ENCODE assay signal across 24 cellular contexts in genomic region chr1:114260805-114261488, GRCh38.
"Had no signal": no experiment of that assay in that cellular context is flagged by ENCODE, and none has a peak within 500 bp of the region (broad histone marks: within the 10 kb centered on the region; RNA-seq: fewer than 3 reads in every experiment).

No MANE protein-coding gene starts in this region.

- ATAC-seq: gastroesophageal sphincter; natural killer cell treated with Interleukin-12 subunit alpha and Interleukin-12 subunit beta and Interleukin-15 and Interleukin-18, amount 100 ng/mL, for 72 hours; pancreas; right lobe of liver had no signal

- H3K27ac ChIP-seq: dorsolateral prefrontal cortex, gastroesophageal sphincter, neutrophil, pancreas, right lobe of liver, stomach, thyroid gland had no signal

- H3K4me3 ChIP-seq: dorsolateral prefrontal cortex, gastroesophageal sphincter, lung, pancreas, right lobe of liver, smooth muscle cell, stomach, thyroid gland had no signal

- H3K4me1 ChIP-seq: gastroesophageal sphincter, pancreas, right lobe of liver, stomach, thyroid gland had no signal

- H3K36me3 ChIP-seq: gastroesophageal sphincter, neutrophil, pancreas, right lobe of liver, stomach, thyroid gland had no signal

- H3K9me3 ChIP-seq: gastroesophageal sphincter, neutrophil, pancreas, right lobe of liver, stomach, thyroid gland had no signal

- DNase-seq: central memory CD4-positive, alpha-beta T cell; dorsolateral prefrontal cortex; effector CD4-positive, alpha-beta T cell; foreskin fibroblast; hypothalamus; immature natural killer cell; islet precursor cell; naive B cell; pancreas; right lobe of liver; stimulated activated CD4-positive, alpha-beta T cell treated with anti-CD3 and anti-CD28 coated beads, Interleukin-12 subunit alpha, Interleukin-12 subunit beta, amount 100 ng/mL, for 4 hours; stimulated activated CD4-positive, alpha-beta T cell treated with anti-CD3 and anti-CD28 coated beads, Interleukin-1b, Interleukin-23, amount 100 ng/mL, for 48 hours; stimulated activated CD4-positive, alpha-beta T cell treated with anti-CD3 and anti-CD28 coated beads, Interleukin-4, amount 100 ng/mL, for 1 hour; stimulated activated CD8-positive, alpha-beta memory T cell treated with anti-CD3 and anti-CD28 coated beads, Interleukin-4, amount 100 ng/mL, for 48 hours; stimulated activated naive CD4-positive, alpha-beta T cell treated with Interleukin-2 at 50 U/mL for 16 hours; stomach; thyroid gland; trophoblast cell had no signal

- FAIRE-seq: colon, pancreas had no signal

- H3K27me3 ChIP-seq: pancreas, right lobe of liver, thyroid gland had no signal
